In genomic region chr11:130037058-130037457, GRCh38 we compare ENCODE assay signal across 1 cellular context.
TF ChIP-seq lines count a peak whose summit lies in the region.

No MANE protein-coding gene starts in this region.

TF ChIP-seq in K562, 482 proteins besides CTCF, POLR2A, EP300 and RAD21 (continued from another document):
- TF ChIP-seq RNF219 (CRISPR knock-in tag; IDR thresholded peaks at IDR 0.05) (no peak), GTF3C2 (IDR thresholded peaks at IDR 0.05; ENCODE audit: borderline replicate concordance, extremely low read depth, insufficient read length) (no peak), RBM34 (IDR thresholded peaks at IDR 0.05; ENCODE audit: borderline replicate concordance, insufficient read depth, low read length) (no peak), ZBTB2 (IDR thresholded peaks at IDR 0.05) (no peak), CGGBP1 (CRISPR knock-in tag; IDR thresholded peaks at IDR 0.05) (no peak)
